Comparison of ENCODE assay signal across 18 cellular contexts in genomic region chr10:130557181-130557580, GRCh38.
DNase-seq lines count a peak whose midpoint lies in the region; ATAC-seq and TF ChIP-seq lines count a peak whose summit lies in the region.
"Had no signal": no experiment of that assay in that cellular context is flagged by ENCODE, and none has a peak within 500 bp of the region (broad histone marks: within the 10 kb centered on the region; RNA-seq: fewer than 3 reads in every experiment).

No MANE protein-coding gene starts in this region.

- H3K9me3 Mint-ChIP-seq in endodermal cell = no peaks in the 10 kb centered on the region
- peaks cover 73% of the 10 kb centered on the region for H3K9me3 Mint-ChIP-seq in HFFc6
- H3K9me3 Mint-ChIP-seq: CD4-positive, alpha-beta T cell; CD8-positive, alpha-beta T cell had no signal

- TF ChIP-seq CTCF in endodermal cell (conservative IDR thresholded peaks at IDR 0.05) (no peak), HFFc6 (IDR thresholded peaks at IDR 0.05) (no peak)

- no peaks in the 10 kb centered on the region for H3K36me3 ChIP-seq in BLaER1
- H3K36me3 ChIP-seq in endodermal cell (ENCODE audit: control insufficient read depth, insufficient read depth, low read length) = no peaks in the 10 kb centered on the region
- H3K36me3 ChIP-seq in Karpas-422 (ENCODE audit: insufficient read depth, low read length) = no peaks in the 10 kb centered on the region

- H3K27me3 ChIP-seq in BLaER1 = no peaks in the 10 kb centered on the region
- no peaks in the 10 kb centered on the region for H3K27me3 ChIP-seq in endodermal cell (ENCODE audit: control insufficient read depth, insufficient read depth, low read length, poor library complexity, severe bottlenecking)
- H3K27me3 ChIP-seq in Karpas-422 (ENCODE audit: low read length) = no peaks in the 10 kb centered on the region

- H2AFZ ChIP-seq in Karpas-422 (ENCODE audit: low read length) = no peak overlapping the region

- no peak overlapping the region for H3K4me3 ChIP-seq in BLaER1
- no peak overlapping the region for H3K4me3 ChIP-seq in endodermal cell (ENCODE audit: low read length)
- H3K4me3 ChIP-seq in Karpas-422 (ENCODE audit: low read length) = no peak overlapping the region
- H3K4me3 ChIP-seq: A549, GM12878 had no signal

- H3K4me1 ChIP-seq in BLaER1 (peaks cover 98% of the 10 kb centered on the region), endodermal cell (ENCODE audit: control insufficient read depth, insufficient read depth, low read length) (no peaks in the 10 kb centered on the region), Karpas-422 (ENCODE audit: low read length) (no peaks in the 10 kb centered on the region)
- H3K4me1 ChIP-seq: A549, Caco-2 had no signal

- H4K20me1 ChIP-seq in BLaER1 (no peaks in the 10 kb centered on the region), Karpas-422 (ENCODE audit: insufficient read depth, low read depth, low read length) (no peaks in the 10 kb centered on the region)

- DNase-seq in ELF-1 (ENCODE audit: low read depth, low spot score) (peak; percentile 17), endodermal cell (peak; percentile 22), Karpas-422 (no peak), HFFc6 (no peak)
- DNase-seq: AML-193; Caco-2; Calu3; CD4-positive, alpha-beta T cell; CD8-positive, alpha-beta T cell; DMS79 treated with DMSO at 0.1 percent for 48 hours; GDM1 had no signal

- H3K36me3 Mint-ChIP-seq in endodermal cell (ENCODE audit: low read depth) (no peaks in the 10 kb centered on the region), HFFc6 (ENCODE audit: low read depth) (peaks cover 7% of the 10 kb centered on the region)
- H3K36me3 Mint-ChIP-seq: CD8-positive, alpha-beta T cell had no signal

- H3K4me2 ChIP-seq in BLaER1 = peak overlapping the region; percentile 61
- no peak overlapping the region for H3K4me2 ChIP-seq in Karpas-422 (ENCODE audit: low read depth, low read length, poor library complexity, severe bottlenecking)
- H3K4me2 ChIP-seq: A549 had no signal

- H3K9me3 ChIP-seq in BLaER1 = no peaks in the 10 kb centered on the region
- no peaks in the 10 kb centered on the region for H3K9me3 ChIP-seq in endodermal cell (ENCODE audit: control insufficient read depth, low read length)
- H3K9me3 ChIP-seq in Karpas-422 (ENCODE audit: low read length) = no peaks in the 10 kb centered on the region
- H3K9me3 ChIP-seq: A549, Caco-2 had no signal

- H3K27ac ChIP-seq in BLaER1 (no peak overlapping the region), endodermal cell (ENCODE audit: low read depth, low read length) (no peak overlapping the region), Karpas-422 (ENCODE audit: low read length) (no peak overlapping the region)
- H3K27ac ChIP-seq: 22Rv1, A549, C4-2B had no signal

- H3K27me3 Mint-ChIP-seq in endodermal cell (ENCODE audit: insufficient read depth) (peaks cover 5% of the 10 kb centered on the region), HFFc6 (ENCODE audit: insufficient read depth) (no peaks in the 10 kb centered on the region)
- H3K27me3 Mint-ChIP-seq: B cell had no signal

- H3K27ac Mint-ChIP-seq in endodermal cell (no peak overlapping the region), HFFc6 (no peak overlapping the region)
- H3K27ac Mint-ChIP-seq: B cell; CD4-positive, alpha-beta T cell; CD8-positive, alpha-beta T cell had no signal

- H3K4me3 Mint-ChIP-seq in endodermal cell (no peak overlapping the region), HFFc6 (no peak overlapping the region)
- H3K4me3 Mint-ChIP-seq: B cell; CD4-positive, alpha-beta T cell; CD8-positive, alpha-beta T cell had no signal

- no peaks in the 10 kb centered on the region for H3K9me2 ChIP-seq in Karpas-422 (replicated peaks; ENCODE audit: insufficient read depth, low read length)

- no peaks in the 10 kb centered on the region for H3K79me2 ChIP-seq in Karpas-422 (ENCODE audit: low read length)

- H3K4me1 Mint-ChIP-seq in endodermal cell = no peaks in the 10 kb centered on the region
- no peaks in the 10 kb centered on the region for H3K4me1 Mint-ChIP-seq in HFFc6 (ENCODE audit: low read depth)
- H3K4me1 Mint-ChIP-seq: B cell had no signal

- 79 to 96% methylated on average over 4 to 5 of the region's 5 CpGs for WGBS in endodermal cell (ENCODE audit: insufficient coverage in 1 of 2, insufficient read length in 1 of 2), 2 experiments

- ATAC-seq in GM19467 (IDR thresholded peaks at IDR 0.05; ENCODE audit: unreplicated experiment) = no peak
- ATAC-seq: A549; CD8-positive, alpha-beta T cell; GM12878 had no signal

- no peak overlapping the region for H3K9ac ChIP-seq in BLaER1
- no peak overlapping the region for H3K9ac ChIP-seq in endodermal cell (ENCODE audit: extremely low read depth, low read length, poor library complexity, severe bottlenecking)
- no peak overlapping the region for H3K9ac ChIP-seq in Karpas-422 (ENCODE audit: low read length)

Comparison
In these comparisons a context has a peak if more than half of its experiments do, and no peak if none do; other contexts are left out.
1. DNase-seq: peak in ELF-1 (single experiment) and endodermal cell (single experiment); none in Karpas-422 (single experiment) and HFFc6 (single experiment).